ENCODE assay signal across 1 cellular context in the genomic region with DNA sequence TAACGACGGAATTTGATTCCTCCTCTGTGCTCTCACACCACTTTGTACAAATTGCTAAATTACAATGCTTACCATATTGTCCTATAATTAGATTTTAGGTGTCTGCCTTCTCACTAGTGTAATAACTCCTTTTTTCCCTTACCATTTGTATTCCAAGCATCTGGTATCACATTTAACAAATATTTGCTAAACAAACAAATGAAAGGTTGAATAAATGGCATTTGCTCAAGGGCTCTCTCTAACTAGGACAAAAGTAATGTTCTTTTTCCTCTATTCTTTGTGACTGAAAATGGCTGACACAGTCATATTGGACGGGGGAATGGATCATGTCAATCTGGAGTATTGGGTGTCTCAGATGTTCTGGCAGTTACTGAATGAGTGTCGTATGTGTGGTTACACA.
TF ChIP-seq lines count a peak whose summit lies in the region.

No MANE protein-coding gene starts in this region.

TF ChIP-seq in SK-N-SH, 30 proteins besides CTCF, POLR2A, EP300 and RAD21 (continued from another document):
- TF ChIP-seq, protein P1, sequence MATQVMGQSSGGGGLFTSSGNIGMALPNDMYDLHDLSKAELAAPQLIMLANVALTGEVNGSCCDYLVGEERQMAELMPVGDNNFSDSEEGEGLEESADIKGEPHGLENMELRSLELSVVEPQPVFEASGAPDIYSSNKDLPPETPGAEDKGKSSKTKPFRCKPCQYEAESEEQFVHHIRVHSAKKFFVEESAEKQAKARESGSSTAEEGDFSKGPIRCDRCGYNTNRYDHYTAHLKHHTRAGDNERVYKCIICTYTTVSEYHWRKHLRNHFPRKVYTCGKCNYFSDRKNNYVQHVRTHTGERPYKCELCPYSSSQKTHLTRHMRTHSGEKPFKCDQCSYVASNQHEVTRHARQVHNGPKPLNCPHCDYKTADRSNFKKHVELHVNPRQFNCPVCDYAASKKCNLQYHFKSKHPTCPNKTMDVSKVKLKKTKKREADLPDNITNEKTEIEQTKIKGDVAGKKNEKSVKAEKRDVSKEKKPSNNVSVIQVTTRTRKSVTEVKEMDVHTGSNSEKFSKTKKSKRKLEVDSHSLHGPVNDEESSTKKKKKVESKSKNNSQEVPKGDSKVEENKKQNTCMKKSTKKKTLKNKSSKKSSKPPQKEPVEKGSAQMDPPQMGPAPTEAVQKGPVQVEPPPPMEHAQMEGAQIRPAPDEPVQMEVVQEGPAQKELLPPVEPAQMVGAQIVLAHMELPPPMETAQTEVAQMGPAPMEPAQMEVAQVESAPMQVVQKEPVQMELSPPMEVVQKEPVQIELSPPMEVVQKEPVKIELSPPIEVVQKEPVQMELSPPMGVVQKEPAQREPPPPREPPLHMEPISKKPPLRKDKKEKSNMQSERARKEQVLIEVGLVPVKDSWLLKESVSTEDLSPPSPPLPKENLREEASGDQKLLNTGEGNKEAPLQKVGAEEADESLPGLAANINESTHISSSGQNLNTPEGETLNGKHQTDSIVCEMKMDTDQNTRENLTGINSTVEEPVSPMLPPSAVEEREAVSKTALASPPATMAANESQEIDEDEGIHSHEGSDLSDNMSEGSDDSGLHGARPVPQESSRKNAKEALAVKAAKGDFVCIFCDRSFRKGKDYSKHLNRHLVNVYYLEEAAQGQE (IDR thresholded peaks at IDR 0.05; ENCODE audit: low read depth, low read length) = no peak
- TF ChIP-seq GATA2 (CRISPR knock-in tag; IDR thresholded peaks at IDR 0.05) = no peak
- no peak for TF ChIP-seq FOXJ3 (CRISPR knock-in tag; IDR thresholded peaks at IDR 0.05)
- TF ChIP-seq, protein P2, sequence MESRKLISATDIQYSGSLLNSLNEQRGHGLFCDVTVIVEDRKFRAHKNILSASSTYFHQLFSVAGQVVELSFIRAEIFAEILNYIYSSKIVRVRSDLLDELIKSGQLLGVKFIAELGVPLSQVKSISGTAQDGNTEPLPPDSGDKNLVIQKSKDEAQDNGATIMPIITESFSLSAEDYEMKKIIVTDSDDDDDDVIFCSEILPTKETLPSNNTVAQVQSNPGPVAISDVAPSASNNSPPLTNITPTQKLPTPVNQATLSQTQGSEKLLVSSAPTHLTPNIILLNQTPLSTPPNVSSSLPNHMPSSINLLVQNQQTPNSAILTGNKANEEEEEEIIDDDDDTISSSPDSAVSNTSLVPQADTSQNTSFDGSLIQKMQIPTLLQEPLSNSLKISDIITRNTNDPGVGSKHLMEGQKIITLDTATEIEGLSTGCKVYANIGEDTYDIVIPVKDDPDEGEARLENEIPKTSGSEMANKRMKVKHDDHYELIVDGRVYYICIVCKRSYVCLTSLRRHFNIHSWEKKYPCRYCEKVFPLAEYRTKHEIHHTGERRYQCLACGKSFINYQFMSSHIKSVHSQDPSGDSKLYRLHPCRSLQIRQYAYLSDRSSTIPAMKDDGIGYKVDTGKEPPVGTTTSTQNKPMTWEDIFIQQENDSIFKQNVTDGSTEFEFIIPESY (IDR thresholded peaks at IDR 0.05; ENCODE audit: borderline replicate concordance, low read depth) = no peak
- TF ChIP-seq TCF12 (IDR thresholded peaks at IDR 0.05) = no peak
- TF ChIP-seq, protein P3, sequence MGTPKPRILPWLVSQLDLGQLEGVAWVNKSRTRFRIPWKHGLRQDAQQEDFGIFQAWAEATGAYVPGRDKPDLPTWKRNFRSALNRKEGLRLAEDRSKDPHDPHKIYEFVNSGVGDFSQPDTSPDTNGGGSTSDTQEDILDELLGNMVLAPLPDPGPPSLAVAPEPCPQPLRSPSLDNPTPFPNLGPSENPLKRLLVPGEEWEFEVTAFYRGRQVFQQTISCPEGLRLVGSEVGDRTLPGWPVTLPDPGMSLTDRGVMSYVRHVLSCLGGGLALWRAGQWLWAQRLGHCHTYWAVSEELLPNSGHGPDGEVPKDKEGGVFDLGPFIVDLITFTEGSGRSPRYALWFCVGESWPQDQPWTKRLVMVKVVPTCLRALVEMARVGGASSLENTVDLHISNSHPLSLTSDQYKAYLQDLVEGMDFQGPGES (IDR thresholded peaks at IDR 0.05; ENCODE audit: low read depth, low read length) = no peak
- no peak for TF ChIP-seq RCOR1 (IDR thresholded peaks at IDR 0.05; ENCODE audit: low read length)
- no peak for TF ChIP-seq MXI1 (IDR thresholded peaks at IDR 0.05; ENCODE audit: low read depth, low read length)
- TF ChIP-seq EZH2phosphoT487 (IDR thresholded peaks at IDR 0.05; ENCODE audit: borderline replicate concordance, low read depth) = no peak
- TF ChIP-seq CHD2 (IDR thresholded peaks at IDR 0.05; ENCODE audit: low read length, partially characterized antibody) = no peak
- TF ChIP-seq NFIC (IDR thresholded peaks at IDR 0.05; ENCODE audit: borderline replicate concordance) = no peak
- no peak for TF ChIP-seq FOXM1 (IDR thresholded peaks at IDR 0.05; ENCODE audit: low read depth)
- TF ChIP-seq, protein P4, sequence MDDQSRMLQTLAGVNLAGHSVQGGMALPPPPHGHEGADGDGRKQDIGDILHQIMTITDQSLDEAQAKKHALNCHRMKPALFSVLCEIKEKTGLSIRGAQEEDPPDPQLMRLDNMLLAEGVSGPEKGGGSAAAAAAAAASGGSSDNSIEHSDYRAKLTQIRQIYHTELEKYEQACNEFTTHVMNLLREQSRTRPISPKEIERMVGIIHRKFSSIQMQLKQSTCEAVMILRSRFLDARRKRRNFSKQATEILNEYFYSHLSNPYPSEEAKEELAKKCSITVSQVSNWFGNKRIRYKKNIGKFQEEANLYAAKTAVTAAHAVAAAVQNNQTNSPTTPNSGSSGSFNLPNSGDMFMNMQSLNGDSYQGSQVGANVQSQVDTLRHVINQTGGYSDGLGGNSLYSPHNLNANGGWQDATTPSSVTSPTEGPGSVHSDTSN (IDR thresholded peaks at IDR 0.05) = no peak
- TF ChIP-seq FOSL2 (IDR thresholded peaks at IDR 0.05; ENCODE audit: borderline replicate concordance, low read depth) = no peak
- no peak for TF ChIP-seq YY1 (IDR thresholded peaks at IDR 0.05; ENCODE audit: low read depth)
